ENCODE assay signal across 8 cellular contexts in genomic region chr6:139882234-139882633, GRCh38.
DNase-seq lines count a peak whose midpoint lies in the region; ATAC-seq and TF ChIP-seq lines count a peak whose summit lies in the region.

No MANE protein-coding gene starts in this region.

- H3K9me3 ChIP-seq in esophagus squamous epithelium = no peaks in the 10 kb centered on the region
- no peaks in the 10 kb centered on the region for H3K9me3 ChIP-seq in psoas muscle

- H3K4me3 ChIP-seq in esophagus squamous epithelium (no peak overlapping the region), psoas muscle (peak overlapping the region; percentile 49)

- TF ChIP-seq CTCF in esophagus squamous epithelium (IDR thresholded peaks at IDR 0.05) = no peak
- no peak for TF ChIP-seq CTCF in psoas muscle (IDR thresholded peaks at IDR 0.05)

- intact Hi-C loops in esophagus squamous epithelium (cut with DNase I) (no loop called here), psoas muscle (cut with DNase I) (loop anchor here (2.0 to 10.0 kb wide), 3 partner anchors 507 to 560 kb away; partner anchors contain the start of gene CITED2 (in 2 of the 2))

- H3K27ac ChIP-seq in esophagus squamous epithelium (peak overlapping the region in 3 of 4 donors; percentile 11 to 24 (median 18)), psoas muscle (peak overlapping the region; percentile 83)

- H3K4me1 ChIP-seq in esophagus squamous epithelium (peaks cover 0 to 18% (median 5%) of the 10 kb centered on the region in 3 donors), psoas muscle (peaks cover 25% of the 10 kb centered on the region)

- ATAC-seq in GM21528 (IDR thresholded peaks at IDR 0.05; ENCODE audit: low FRiP score, unreplicated experiment) = peak; percentile 4
- ATAC-seq in psoas muscle = peak; percentile 54 to 85 (median 80)
- ATAC-seq in HG02588 (IDR thresholded peaks at IDR 0.05; ENCODE audit: unreplicated experiment) = no peak

- DNase-seq in NCI-H69 (lab: John Stamatoyannopoulos, UW) (peak; percentile 60), esophagus squamous epithelium (lab: John Stamatoyannopoulos, UW) (no peak), psoas muscle (no peak), NCI-H2029 (lab: John Stamatoyannopoulos, UW) (no peak), NCI-H2227 treated with DMSO at 0.1 percent for 48 hours (lab: John Stamatoyannopoulos, UW) (no peak)
- DNase-seq in stimulated activated CD4-positive, alpha-beta T cell treated with anti-CD3 and anti-CD28 coated beads, Interleukin-2, amount 100 ng/mL, for 24 hours = no peak

- H3K27me3 ChIP-seq in esophagus squamous epithelium = no peaks in the 10 kb centered on the region
- H3K27me3 ChIP-seq in psoas muscle (ENCODE audit: insufficient read depth in 3 of 3, low read length in 2 of 3) = no peaks in the 10 kb centered on the region

- TF ChIP-seq POLR2A in esophagus squamous epithelium (IDR thresholded peaks at IDR 0.05) = no peak

- H3K36me3 ChIP-seq in esophagus squamous epithelium (no peaks in the 10 kb centered on the region), psoas muscle (ENCODE audit: insufficient read depth in 1 of 2, low read depth in 1 of 2) (no peaks in the 10 kb centered on the region)

- 53 to 68% methylated on average over 6 of the region's 6 CpGs for WGBS in esophagus squamous epithelium, 2 donors
- WGBS in psoas muscle, 3 donors = 30 to 50% (median 34%) methylated on average over 6 of the region's 6 CpGs
